Comparison of ENCODE assay signal across 28 cellular contexts in genomic region chr12:126837697-126838096, GRCh38.
"Had no signal": no experiment of that assay in that cellular context is flagged by ENCODE, and none has a peak within 500 bp of the region (broad histone marks: within the 10 kb centered on the region; RNA-seq: fewer than 3 reads in every experiment).

No MANE protein-coding gene starts in this region.

- H3K4me1 Mint-ChIP-seq: stimulated activated effector memory CD8-positive, alpha-beta T cell treated with anti-CD3 and anti-CD28 coated beads, Interleukin-12 subunit alpha, Interleukin-12 subunit beta, amount 100 ng/mL, for 72 hours; stimulated activated memory B cell treated with anti-CD40 and anti-IgM and Interleukin-4, amounts not matched to agents 10 μg/mL and 1 μg/mL and 100 μg/mL, for 72 hours; stimulated activated naive B cell treated with anti-CD40 and anti-IgM and Interleukin-4, amounts not matched to agents 10 μg/mL and 1 μg/mL and 100 μg/mL, for 72 hours; stimulated activated naive CD8-positive, alpha-beta T cell treated with anti-CD3 and anti-CD28 coated beads, Interleukin-15, amount 100 ng/mL, for 72 hours had no signal

- H3K4me3 ChIP-seq: stomach, suprapubic skin, testis, thoracic aorta, thyroid gland, tibial artery, tibial nerve, transverse colon, upper lobe of left lung, upper lobe of right lung, uterus, vagina had no signal

- H3K36me3 Mint-ChIP-seq: stimulated activated effector memory CD8-positive, alpha-beta T cell treated with anti-CD3 and anti-CD28 coated beads, Interleukin-12 subunit alpha, Interleukin-12 subunit beta, amount 100 ng/mL, for 72 hours; stimulated activated memory B cell treated with anti-CD40 and anti-IgM and Interleukin-4, amounts not matched to agents 10 μg/mL and 1 μg/mL and 100 μg/mL, for 72 hours; stimulated activated naive B cell treated with anti-CD40 and anti-IgM and Interleukin-4, amounts not matched to agents 10 μg/mL and 1 μg/mL and 100 μg/mL, for 72 hours; type B pancreatic cell had no signal

- H3K27ac Mint-ChIP-seq: stimulated activated effector memory CD8-positive, alpha-beta T cell treated with anti-CD3 and anti-CD28 coated beads, Interleukin-12 subunit alpha, Interleukin-12 subunit beta, amount 100 ng/mL, for 72 hours; stimulated activated memory B cell treated with anti-CD40 and anti-IgM and Interleukin-4, amounts not matched to agents 10 μg/mL and 1 μg/mL and 100 μg/mL, for 72 hours; stimulated activated naive B cell treated with anti-CD40 and anti-IgM and Interleukin-4, amounts not matched to agents 10 μg/mL and 1 μg/mL and 100 μg/mL, for 72 hours; stimulated activated naive CD8-positive, alpha-beta T cell treated with anti-CD3 and anti-CD28 coated beads, Interleukin-15, amount 100 ng/mL, for 72 hours; stimulated activated naive CD8-positive, alpha-beta T cell treated with anti-CD3 and anti-CD28 coated beads, Interleukin-15, Interleukin-2, amounts not matched to agents 100 ng/mL and 50 ng/mL, for 24 hours; type B pancreatic cell had no signal

- ATAC-seq: stimulated activated effector memory CD8-positive, alpha-beta T cell treated with anti-CD3 and anti-CD28 coated beads, Interleukin-12 subunit alpha, Interleukin-12 subunit beta, amount 100 ng/mL, for 72 hours; stimulated activated memory B cell treated with anti-CD40 and anti-IgM and Interleukin-4, amounts not matched to agents 10 μg/mL and 1 μg/mL and 100 μg/mL, for 72 hours; stimulated activated naive B cell treated with anti-CD40 and anti-IgM and Interleukin-4, amounts not matched to agents 10 μg/mL and 1 μg/mL and 100 μg/mL, for 72 hours; stimulated activated naive CD8-positive, alpha-beta T cell treated with anti-CD3 and anti-CD28 coated beads, Interleukin-15, amount 100 ng/mL, for 72 hours; stimulated activated naive CD8-positive, alpha-beta T cell treated with anti-CD3 and anti-CD28 coated beads, Interleukin-15, Interleukin-2, amounts not matched to agents 100 U/mL and 50 U/mL, for 24 hours; upper lobe of right lung had no signal

- H3K27ac ChIP-seq: stomach, suprapubic skin, testis, thoracic aorta, thyroid gland, tibial artery, tibial nerve, transverse colon, upper lobe of left lung, upper lobe of right lung, uterus, vagina had no signal

- H3K27me3 ChIP-seq: suprapubic skin, testis, thyroid gland, tibial artery, tibial nerve, transverse colon, upper lobe of left lung, upper lobe of right lung, uterus, vagina had no signal

- H3K4me1 ChIP-seq: stomach, suprapubic skin, testis, thyroid gland, tibial artery, tibial nerve, transverse colon, upper lobe of left lung, upper lobe of right lung, uterus, vagina had no signal

- H3K9me3 ChIP-seq: testis, thyroid gland, uterus, vagina had no signal

- H3K4me3 Mint-ChIP-seq: stimulated activated effector memory CD8-positive, alpha-beta T cell treated with anti-CD3 and anti-CD28 coated beads, Interleukin-12 subunit alpha, Interleukin-12 subunit beta, amount 100 ng/mL, for 72 hours; stimulated activated memory B cell treated with anti-CD40 and anti-IgM and Interleukin-4, amounts not matched to agents 10 μg/mL and 1 μg/mL and 100 μg/mL, for 72 hours; stimulated activated naive B cell treated with anti-CD40 and anti-IgM and Interleukin-4, amounts not matched to agents 10 μg/mL and 1 μg/mL and 100 μg/mL, for 72 hours; stimulated activated naive CD8-positive, alpha-beta T cell treated with anti-CD3 and anti-CD28 coated beads, Interleukin-15, amount 100 ng/mL, for 72 hours; stimulated activated naive CD8-positive, alpha-beta T cell treated with anti-CD3 and anti-CD28 coated beads, Interleukin-15, Interleukin-2, amounts not matched to agents 100 ng/mL and 50 ng/mL, for 24 hours; type B pancreatic cell had no signal

- DNase-seq: stimulated activated CD4-positive, alpha-beta T cell treated with anti-CD3 and anti-CD28 coated beads, Interleukin-2, amount 100 ng/mL, for 48 hours; stimulated activated CD4-positive, alpha-beta T cell treated with anti-CD3 and anti-CD28 coated beads, Interleukin-4, amount 100 ng/mL, for 1 hour; stimulated activated CD4-positive, alpha-beta T cell treated with anti-CD3 and anti-CD28 coated beads, Interleukin-4, amount 100 ng/mL, for 24 hours; stimulated activated CD4-positive, alpha-beta T cell treated with anti-CD3 and anti-CD28 coated beads, Interleukin-4, amount 100 ng/mL, for 4 hours; stimulated activated CD8-positive, alpha-beta memory T cell treated with anti-CD3 and anti-CD28 coated beads, Interleukin-4, amount 100 ng/mL, for 48 hours; stimulated activated naive B cell treated with anti-CD40 and anti-IgM and Interleukin-4, amounts not matched to agents 10 μg/mL and 1 μg/mL and 100 μg/mL, for 72 hours; stimulated activated naive CD4-positive, alpha-beta T cell; stimulated activated naive CD4-positive, alpha-beta T cell treated with Interleukin-2 at 50 U/mL for 16 hours; stimulated activated naive CD8-positive, alpha-beta T cell treated with anti-CD3 and anti-CD28 coated beads, Interleukin-15, amount 100 ng/mL, for 72 hours; stimulated activated naive CD8-positive, alpha-beta T cell treated with anti-CD3 and anti-CD28 coated beads, Interleukin-15, Interleukin-2, amounts not matched to agents 100 U/mL and 50 U/mL, for 24 hours; stomach; substantia nigra; testis; thyroid gland; tibial artery; transverse colon; trophoblast cell; upper lobe of left lung; upper lobe of right lung; uterus had no signal

- H3K36me3 ChIP-seq: stomach, suprapubic skin, thoracic aorta, thyroid gland, tibial artery, tibial nerve, transverse colon, upper lobe of left lung, upper lobe of right lung, uterus, vagina had no signal
